ENCODE assay signal across 9 cellular contexts in genomic region chr3:71117572-71118247, GRCh38.
A peak's percentile ranks its signal among the peaks of the same experiment; 100 is the strongest.
DNase-seq lines count a peak whose midpoint lies in the region; ATAC-seq and TF ChIP-seq lines count a peak whose summit lies in the region.
"Had no signal": no experiment of that assay in that cellular context is flagged by ENCODE, and none has a peak within 500 bp of the region (broad histone marks: within the 10 kb centered on the region; RNA-seq: fewer than 3 reads in every experiment).

No MANE protein-coding gene starts in this region.

- no peaks in the 10 kb centered on the region for H3K9me3 Mint-ChIP-seq in osteocyte (ENCODE audit: unreplicated experiment)

- H3K27me3 Mint-ChIP-seq in osteocyte (ENCODE audit: unreplicated experiment): no peaks in the 10 kb centered on the region

- H3K4me3 Mint-ChIP-seq in osteocyte (ENCODE audit: unreplicated experiment): no peak overlapping the region

- peaks cover 42% of the 10 kb centered on the region for H3K4me1 Mint-ChIP-seq in osteocyte (ENCODE audit: unreplicated experiment)

- H3K4me3 ChIP-seq in astrocyte of the spinal cord (ENCODE audit: low read depth, low read length): no peak overlapping the region

- peak overlapping the region; percentile 77 for H3K27ac Mint-ChIP-seq in osteocyte (ENCODE audit: unreplicated experiment)

- no peak for ATAC-seq in GM21825 (IDR thresholded peaks at IDR 0.05; ENCODE audit: unreplicated experiment)
- no peak for ATAC-seq in HG03025 (IDR thresholded peaks at IDR 0.05; ENCODE audit: low FRiP score, unreplicated experiment)

- in situ Hi-C loops in astrocyte of the spinal cord (cut with HindIII; ENCODE audit: low sequenced_read_pairs): no loop called here

- DNase-seq in NCI-H146 (lab: John Stamatoyannopoulos, UW) (peak; percentile 20), NCI-H146 treated with DMSO at 0.1 percent for 48 hours (lab: John Stamatoyannopoulos, UW; ENCODE audit: unreplicated experiment) (no peak), LHCN-M2 (ENCODE audit: low read depth) (peak; percentile 39), astrocyte of the spinal cord (ENCODE audit: low read depth, low spot score) (peak; percentile 53), osteocyte (ENCODE audit: extremely low spot score, unreplicated experiment) (no peak), GM19240 (ENCODE audit: insufficient read length, low spot score) (no peak)
- DNase-seq: activated CD4-positive, alpha-beta T cell treated with anti-CD3 and anti-CD28 coated beads for 1 hour had no signal

- TF ChIP-seq CTCF in astrocyte of the spinal cord (IDR thresholded peaks at IDR 0.05; ENCODE audit: low read depth, low read length) (no peak), osteocyte (IDR thresholded peaks at IDR 0.05) (no peak)

- H3K36me3 Mint-ChIP-seq in osteocyte (ENCODE audit: unreplicated experiment): peaks cover 12% of the 10 kb centered on the region

Comparison
In these comparisons a context has a peak if more than half of its experiments do, and no peak if none do; other contexts are left out.
1. DNase-seq: peak in NCI-H146 (single experiment), LHCN-M2 (single experiment) and astrocyte of the spinal cord (single experiment); none in NCI-H146 treated with DMSO at 0.1 percent for 48 hours (single experiment), osteocyte (single experiment) and GM19240 (single experiment).